ENCODE assay signal across 10 cellular contexts in the genomic region with DNA sequence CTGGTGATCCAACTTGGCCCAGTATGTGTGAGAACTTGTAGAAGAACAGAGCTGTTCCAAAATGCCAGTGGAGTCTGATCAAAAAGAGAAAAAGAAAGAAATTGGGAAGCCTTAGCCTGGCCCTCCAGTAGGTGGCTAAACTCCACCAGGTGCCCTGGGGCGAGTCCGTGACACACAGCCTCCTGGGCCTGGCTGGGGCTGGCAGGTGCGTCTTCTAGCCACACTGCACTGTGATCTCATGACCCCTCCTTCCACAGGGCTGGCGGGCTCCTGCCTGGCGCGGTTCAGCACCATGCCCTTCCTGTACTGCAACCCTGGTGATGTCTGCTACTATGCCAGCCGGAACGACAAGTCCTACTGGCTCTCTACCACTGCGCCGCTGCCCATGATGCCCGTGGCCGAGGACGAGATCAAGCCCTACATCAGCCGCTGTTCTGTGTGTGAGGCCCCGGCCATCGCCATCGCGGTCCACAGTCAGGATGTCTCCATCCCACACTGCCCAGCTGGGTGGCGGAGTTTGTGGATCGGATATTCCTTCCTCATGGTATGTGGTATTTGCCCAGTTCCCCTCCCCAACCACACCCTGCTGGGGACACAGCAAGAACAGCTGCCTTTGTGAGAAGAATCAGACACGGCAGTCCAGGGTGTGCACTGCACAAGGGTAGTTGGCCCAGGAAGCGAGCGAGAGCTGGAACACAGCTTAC. TPM values are rescaled to one million over a fixed set of nuclear protein-coding genes. Genes with fewer than 3 reads are reported as not detected.
DNase-seq lines count a peak whose midpoint lies in the region; ATAC-seq and TF ChIP-seq lines count a peak whose summit lies in the region.
"Had no signal": no experiment of that assay in that cellular context is flagged by ENCODE, and none has a peak within 500 bp of the region (broad histone marks: within the 10 kb centered on the region; RNA-seq: fewer than 3 reads in every experiment).

No MANE protein-coding gene starts in this region.

- intact Hi-C loops in aorta (cut with DNase I): loop anchor here in 1 of 2 donors (5.0 kb wide), 1 partner anchor 54 kb away; the partner anchor contains the start of gene RAB20

- in situ Hi-C loops in HAP-1 (cut with MboI; ENCODE audit: low sequenced_read_pairs): no loop called here

- H3K4me1 Mint-ChIP-seq in stimulated activated naive CD8-positive, alpha-beta T cell treated with anti-CD3 and anti-CD28 coated beads, Interleukin-15, amount 100 ng/mL, for 72 hours: peaks cover 12% of the 10 kb centered on the region

- H3K9me3 Mint-ChIP-seq in stimulated activated naive CD8-positive, alpha-beta T cell treated with anti-CD3 and anti-CD28 coated beads, Interleukin-15, amount 100 ng/mL, for 72 hours: no peaks in the 10 kb centered on the region
- H3K9me3 Mint-ChIP-seq: activated naive CD4-positive, alpha-beta T cell treated with anti-CD3 and anti-CD28 coated beads, Interleukin-2, amount 50 U/mL, for 72 hours; memory B cell had no signal

- H3K9ac ChIP-seq in muscle layer of colon (ENCODE audit: low read length): no peak overlapping the region

- peaks cover 31% of the 10 kb centered on the region for H3K4me1 ChIP-seq in muscle layer of colon (ENCODE audit: insufficient read depth, low read length)
- H3K4me1 ChIP-seq in aorta (ENCODE audit: control insufficient read depth in 1 of 2, insufficient read depth in 2 of 2, low read length in 2 of 2): peaks cover 0 to 1% of the 10 kb centered on the region in 2 donors
- no peaks in the 10 kb centered on the region for H3K4me1 ChIP-seq in HAP-1

- H3K36me3 ChIP-seq in muscle layer of colon (ENCODE audit: insufficient read depth, low read length) (peaks cover 76% of the 10 kb centered on the region), aorta (ENCODE audit: control insufficient read depth in 1 of 2, insufficient read depth in 2 of 2, low read length in 1 of 2) (peaks cover 3 to 16% of the 10 kb centered on the region in 2 donors), HAP-1 (replicated peaks) (no peaks in the 10 kb centered on the region)

- 69 to 74% methylated on average over 23 of the region's 23 CpGs for WGBS in aorta, 2 donors

- H3K27me3 ChIP-seq in muscle layer of colon (ENCODE audit: control insufficient read depth in 1 of 2, insufficient read depth in 2 of 2, low read length in 2 of 2): no peaks in the 10 kb centered on the region
- H3K27me3 ChIP-seq in aorta (ENCODE audit: control insufficient read depth in 1 of 2, insufficient read depth in 2 of 2, low read length in 1 of 2): no peaks in the 10 kb centered on the region
- H3K27me3 ChIP-seq in HAP-1 (ENCODE audit: low read depth): no peaks in the 10 kb centered on the region

- H3K27me3 Mint-ChIP-seq in stimulated activated naive CD8-positive, alpha-beta T cell treated with anti-CD3 and anti-CD28 coated beads, Interleukin-15, amount 100 ng/mL, for 72 hours: peaks cover 22% of the 10 kb centered on the region

- ATAC-seq in stimulated activated naive CD8-positive, alpha-beta T cell treated with anti-CD3 and anti-CD28 coated beads, Interleukin-15, amount 100 ng/mL, for 72 hours: peak; percentile 36
- no peak for ATAC-seq in stimulated activated naive CD8-positive, alpha-beta T cell treated with anti-CD3 and anti-CD28 coated beads, Interleukin-15, Interleukin-2, amounts not matched to agents 100 U/mL and 50 U/mL, for 24 hours
- peak; percentile 37 for ATAC-seq in aorta (ENCODE audit: low FRiP score)
- ATAC-seq: activated naive CD4-positive, alpha-beta T cell treated with anti-CD3 and anti-CD28 coated beads, Interleukin-2, amount 50 U/mL, for 72 hours had no signal

- TF ChIP-seq CTCF in epithelial cell of proximal tubule (conservative IDR thresholded peaks at IDR 0.05; ENCODE audit: low read depth, low read length): peak; percentile 36

- H3K4me3 ChIP-seq in epithelial cell of proximal tubule (ENCODE audit: low read depth, low read length) (no peak overlapping the region), muscle layer of colon (ENCODE audit: low read depth in 1 of 2, low read length in 2 of 2) (no peak overlapping the region), aorta (ENCODE audit: low read length in 2 of 2) (no peak overlapping the region), HAP-1 (no peak overlapping the region)

- H3K27ac Mint-ChIP-seq in stimulated activated naive CD8-positive, alpha-beta T cell treated with anti-CD3 and anti-CD28 coated beads, Interleukin-15, amount 100 ng/mL, for 72 hours: no peak overlapping the region
- H3K27ac Mint-ChIP-seq: activated naive CD4-positive, alpha-beta T cell treated with anti-CD3 and anti-CD28 coated beads, Interleukin-2, amount 50 U/mL, for 72 hours; memory B cell had no signal

- H3K27ac ChIP-seq in muscle layer of colon (ENCODE audit: low read depth, low read length) (peak overlapping the region; percentile 7), aorta (ENCODE audit: low read depth in 1 of 2, low read length in 2 of 2) (peak overlapping the region in 1 of 2 donors; percentile 19)

- H3K9me3 ChIP-seq in muscle layer of colon (ENCODE audit: low read length) (no peaks in the 10 kb centered on the region), aorta (ENCODE audit: control insufficient read depth, low read length) (no peaks in the 10 kb centered on the region), HAP-1 (no peaks in the 10 kb centered on the region)

- DNase-seq in stimulated activated naive CD8-positive, alpha-beta T cell treated with anti-CD3 and anti-CD28 coated beads, Interleukin-15, amount 100 ng/mL, for 72 hours: no peak
- no peak for DNase-seq in stimulated activated naive CD8-positive, alpha-beta T cell treated with anti-CD3 and anti-CD28 coated beads, Interleukin-15, Interleukin-2, amounts not matched to agents 100 U/mL and 50 U/mL, for 24 hours
- DNase-seq in epithelial cell of proximal tubule (ENCODE audit: low read depth): no peak
- no peak for DNase-seq in aorta
- DNase-seq in effector CD4-positive, alpha-beta T cell: no peak
- DNase-seq in NCI-H2081 (lab: John Stamatoyannopoulos, UW): no peak
- DNase-seq in HAP-1 (ENCODE audit: low spot score in 2 of 2): no peak

- no peak overlapping the region for H3K4me3 Mint-ChIP-seq in stimulated activated naive CD8-positive, alpha-beta T cell treated with anti-CD3 and anti-CD28 coated beads, Interleukin-15, amount 100 ng/mL, for 72 hours
- H3K4me3 Mint-ChIP-seq: memory B cell had no signal

RNA-seq across cellular contexts. Expression of gene RAB20, which starts 53.7 kb away (rescaled TPM):
- total RNA-seq in epithelial cell of proximal tubule (6.7 and 17.0 TPM in 2 replicates), aorta (10 to 100 TPM; 18.8 to 22.4 TPM)
- polyA plus RNA-seq in aorta: 10 to 100 TPM; 12.9 to 16.2 TPM
